ENCODE assay signal across 8 cellular contexts in genomic region chr12:54390668-54391551, GRCh38. TPM values are rescaled to one million over a fixed set of nuclear protein-coding genes. Genes with fewer than 3 reads are reported as not detected.
A peak's percentile ranks its signal among the peaks of the same experiment; 100 is the strongest.
DNase-seq lines count a peak whose midpoint lies in the region; ATAC-seq and TF ChIP-seq lines count a peak whose summit lies in the region.

No MANE protein-coding gene starts in this region.

- no peaks in the 10 kb centered on the region for H3K27me3 ChIP-seq in BE2C
- H3K27me3 ChIP-seq in ovary: no peaks in the 10 kb centered on the region

- H3K27ac ChIP-seq in ovary: peak overlapping the region in 1 of 2 donors; percentile 36

- ATAC-seq in GM21737 (IDR thresholded peaks at IDR 0.05; ENCODE audit: unreplicated experiment): peak; percentile 67
- ATAC-seq in HG03378 (IDR thresholded peaks at IDR 0.05; ENCODE audit: unreplicated experiment): no peak

- TF ChIP-seq CTCF in BE2C (IDR thresholded peaks at IDR 0.05; ENCODE audit: low read depth, low read length) (peak; percentile 29; the same call in 1 of the 2 replicates), epithelial cell of esophagus (IDR thresholded peaks at IDR 0.05; ENCODE audit: insufficient read depth, low read depth, low read length, missing control alignments) (peak; percentile 30), ovary (IDR thresholded peaks at IDR 0.05) (no peak)

- 16 to 17% (median 17%) methylated on average over 44 to 51 of the region's 51 CpGs for WGBS in ovary, 3 donors

- TF ChIP-seq POLR2A in ovary (IDR thresholded peaks at IDR 0.05): no peak

- H3K4me3 ChIP-seq in BE2C (ENCODE audit: low read depth, low read length) (peak overlapping the region; percentile 52), epithelial cell of esophagus (ENCODE audit: low read length) (peak overlapping the region; percentile 97), ovary (peak overlapping the region; percentile 38)

- peaks cover 16% of the 10 kb centered on the region for H3K4me1 ChIP-seq in BE2C
- H3K4me1 ChIP-seq in ovary (ENCODE audit: insufficient read depth): peaks cover 2% of the 10 kb centered on the region

- TF ChIP-seq EP300 in ovary (IDR thresholded peaks at IDR 0.05): no peak

- intact Hi-C loops in ovary (cut with DNase I): no loop called here

- H3K36me3 ChIP-seq in BE2C (no peaks in the 10 kb centered on the region), ovary (no peaks in the 10 kb centered on the region)

- H3K9me3 ChIP-seq in BE2C: no peaks in the 10 kb centered on the region
- no peaks in the 10 kb centered on the region for H3K9me3 ChIP-seq in ovary

- DNase-seq in BE2C (peak; percentile 54), NCI-H69 (lab: John Stamatoyannopoulos, UW) (peak; percentile 91), epithelial cell of esophagus (ENCODE audit: low read depth) (peak; percentile 82), ovary (peak; percentile 60 to 68 (median 63)), ureter (ENCODE audit: low spot score) (peak; percentile 78)
- DNase-seq in activated CD8-positive, alpha-beta memory T cell treated with anti-CD3 and anti-CD28 coated beads, Interleukin-2, amount 50 U/mL, for 4 hours: peak; percentile 74

RNA-seq across cellular contexts. Expression of gene ZNF385A, which starts 6.4 kb away (rescaled TPM):
- polyA plus RNA-seq in BE2C (2012; ENCODE audit: insufficient read depth, insufficient read length, low read depth): 25.0 TPM
- 10 to 100 TPM in 1 of 7 donors, 1 to 10 TPM in 6; 4.3 to 30.5 (median 6.5) TPM for total RNA-seq in ovary
- polyA plus RNA-seq in ovary: 1 to 10 TPM; 3.6 to 4.5 TPM
- total RNA-seq in ureter: 88.4 TPM

RNA-seq across cellular contexts. Expression of gene GPR84, which starts 26.6 kb away (rescaled TPM):
- not detected for polyA plus RNA-seq in BE2C (2012; ENCODE audit: insufficient read depth, insufficient read length, low read depth)
- 1 to 10 TPM in 2 of 7 donors, under 1 TPM in 5; 0.12 to 3.1 (median 0.43) TPM for total RNA-seq in ovary
- polyA plus RNA-seq in ovary: under 1 TPM; 0.22 to 0.42 TPM
- total RNA-seq in ureter: 0.34 TPM

RNA-seq across cellular contexts. Expression of gene ITGA5, which starts 28.2 kb away (rescaled TPM):
- polyA plus RNA-seq in BE2C (2012; ENCODE audit: insufficient read depth, insufficient read length, low read depth): 48.7 TPM
- total RNA-seq in ovary (10 to 100 TPM; 32.6 to 82.5 (median 41.5) TPM), ureter (117 TPM)
- polyA plus RNA-seq in ovary: 10 to 100 TPM; 37.4 to 100.0 TPM

Comparison
In these comparisons a context has a peak if more than half of its experiments do, and no peak if none do; other contexts are left out.
1. H3K4me3 ChIP-seq: peak in every context shown above with its lines; median percentile 97 in epithelial cell of esophagus; 52 in BE2C; 38 in ovary.
2. CTCF ChIP-seq: peak in BE2C (single experiment) and epithelial cell of esophagus (single experiment); none in ovary (0 of 3).
3. Peak in every context shown above with its lines, with median percentiles within 50 percentile points of each other: DNase-seq.